Comparison of ENCODE assay signal across 26 cellular contexts in the genomic region with DNA sequence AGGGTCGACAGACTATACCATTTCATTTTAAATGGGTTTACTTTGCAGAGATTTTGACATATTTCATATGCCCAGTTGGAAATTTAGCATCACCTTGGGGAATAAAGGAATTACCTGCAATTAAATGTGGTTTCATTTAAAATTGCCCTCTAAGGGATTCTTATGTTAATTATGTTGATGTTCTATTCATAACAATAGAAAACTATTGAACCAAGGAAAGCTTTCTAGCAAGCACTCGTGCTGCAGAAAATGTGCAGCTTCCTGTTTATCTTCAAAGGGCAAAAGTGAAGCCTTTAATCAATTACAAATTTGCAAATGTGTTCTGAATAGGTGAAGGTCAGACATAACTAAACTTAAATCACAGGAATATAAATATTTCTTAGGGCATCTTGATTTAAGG.
"Had no signal": no experiment of that assay in that cellular context is flagged by ENCODE, and none has a peak within 500 bp of the region (broad histone marks: within the 10 kb centered on the region; RNA-seq: fewer than 3 reads in every experiment).

No MANE protein-coding gene starts in this region.

- H3K4me3 ChIP-seq: coronary artery, dorsolateral prefrontal cortex, heart left ventricle, mucosa of descending colon, prostate gland, right lobe of liver, spleen, testis, tibial nerve, upper lobe of right lung, vagina had no signal

- H3K36me3 ChIP-seq: prostate gland, right lobe of liver, upper lobe of right lung, vagina had no signal

- H3K27me3 Mint-ChIP-seq: stimulated activated memory B cell treated with anti-CD40 and anti-IgM and Interleukin-4, amounts not matched to agents 10 μg/mL and 1 μg/mL and 100 μg/mL, for 72 hours; stimulated activated naive CD8-positive, alpha-beta T cell treated with anti-CD3 and anti-CD28 coated beads, Interleukin-15, amount 100 ng/mL, for 72 hours had no signal

- H3K27ac Mint-ChIP-seq: natural killer cell; stimulated activated memory B cell treated with anti-CD40 and anti-IgM and Interleukin-4, amounts not matched to agents 10 μg/mL and 1 μg/mL and 100 μg/mL, for 72 hours; stimulated activated naive CD8-positive, alpha-beta T cell treated with anti-CD3 and anti-CD28 coated beads, Interleukin-15, amount 100 ng/mL, for 72 hours had no signal

- H3K9me3 ChIP-seq: heart left ventricle, mucosa of descending colon, prostate gland, right lobe of liver, spleen, testis, tibial nerve, upper lobe of right lung, vagina had no signal

- H3K27ac ChIP-seq: coronary artery, dorsolateral prefrontal cortex, heart left ventricle, prostate gland, right lobe of liver, spleen, testis, tibial nerve, upper lobe of right lung, vagina had no signal

- FAIRE-seq: frontal cortex had no signal

- DNase-seq: dorsolateral prefrontal cortex; effector CD8-positive, alpha-beta T cell; heart left ventricle; hippocampal formation; islet precursor cell; mammary epithelial cell; mucosa of descending colon; natural killer cell; retina; right lobe of liver; spleen; stimulated activated CD4-positive, alpha-beta T cell treated with anti-CD3 and anti-CD28 coated beads, Interleukin-15, amount 100 ng/mL, for 24 hours; stimulated activated CD4-positive, alpha-beta T cell treated with anti-CD3 and anti-CD28 coated beads, Interleukin-1b, Interleukin-23, amount 100 ng/mL, for 48 hours; stimulated activated CD4-positive, alpha-beta T cell treated with anti-CD3 and anti-CD28 coated beads, Interleukin-4, amount 100 ng/mL, for 24 hours; stimulated activated naive CD8-positive, alpha-beta T cell treated with anti-CD3 and anti-CD28 coated beads, Interleukin-15, amount 100 ng/mL, for 72 hours; testis; upper lobe of right lung had no signal

- ATAC-seq: esophagus mucosa; heart left ventricle; left lobe of liver; mucosa of descending colon; natural killer cell; right lobe of liver; stimulated activated memory B cell treated with anti-CD40 and anti-IgM and Interleukin-4, amounts not matched to agents 10 μg/mL and 1 μg/mL and 100 μg/mL, for 72 hours; stimulated activated naive CD8-positive, alpha-beta T cell treated with anti-CD3 and anti-CD28 coated beads, Interleukin-15, amount 100 ng/mL, for 72 hours; upper lobe of right lung had no signal

- H3K9me3 Mint-ChIP-seq: natural killer cell; neural crest cell; stimulated activated memory B cell treated with anti-CD40 and anti-IgM and Interleukin-4, amounts not matched to agents 10 μg/mL and 1 μg/mL and 100 μg/mL, for 72 hours; stimulated activated naive CD8-positive, alpha-beta T cell treated with anti-CD3 and anti-CD28 coated beads, Interleukin-15, amount 100 ng/mL, for 72 hours had no signal

- H3K4me1 ChIP-seq: heart left ventricle, prostate gland, right lobe of liver, testis, tibial nerve, upper lobe of right lung, vagina had no signal

- H3K4me3 Mint-ChIP-seq: natural killer cell; neural crest cell; stimulated activated memory B cell treated with anti-CD40 and anti-IgM and Interleukin-4, amounts not matched to agents 10 μg/mL and 1 μg/mL and 100 μg/mL, for 72 hours; stimulated activated naive CD8-positive, alpha-beta T cell treated with anti-CD3 and anti-CD28 coated beads, Interleukin-15, amount 100 ng/mL, for 72 hours had no signal

- H3K4me1 Mint-ChIP-seq: natural killer cell; neural crest cell; stimulated activated naive CD8-positive, alpha-beta T cell treated with anti-CD3 and anti-CD28 coated beads, Interleukin-15, amount 100 ng/mL, for 72 hours had no signal

- H3K27me3 ChIP-seq: dorsolateral prefrontal cortex, heart left ventricle, right lobe of liver, spleen, testis, tibial nerve, upper lobe of right lung, vagina had no signal
